Comparison of ENCODE assay signal across 19 cellular contexts in the genomic region with DNA sequence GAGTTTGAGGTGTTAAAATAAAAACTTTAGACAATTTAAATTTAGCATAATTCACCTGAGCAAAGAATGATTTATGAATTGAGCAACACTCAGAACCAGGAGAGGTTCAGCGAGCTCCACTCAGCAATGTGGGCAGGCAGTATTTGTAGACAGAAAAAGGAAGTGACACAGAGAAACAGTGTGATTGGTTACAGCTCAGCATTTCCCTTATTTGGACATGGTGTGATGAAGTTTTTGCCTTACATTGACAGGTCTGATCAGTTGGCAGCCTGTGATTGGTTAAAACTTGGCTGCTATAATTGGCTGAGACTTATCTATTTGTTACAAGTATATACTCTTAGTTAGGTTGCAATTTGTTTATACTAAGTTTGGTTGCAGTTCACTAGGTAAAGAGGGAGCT.
DNase-seq lines count a peak whose midpoint lies in the region; ATAC-seq and TF ChIP-seq lines count a peak whose summit lies in the region.
"Had no signal": no experiment of that assay in that cellular context is flagged by ENCODE, and none has a peak within 500 bp of the region (broad histone marks: within the 10 kb centered on the region; RNA-seq: fewer than 3 reads in every experiment).

No MANE protein-coding gene starts in this region.

- H3K4me1 ChIP-seq in mesendoderm (ENCODE audit: control insufficient read depth, low read depth, low read length): no peaks in the 10 kb centered on the region
- H3K4me1 ChIP-seq: BLaER1 treated with 17β-estradiol and CSF1 and Interleukin-3, amounts not matched to agents 10 nM and 100 nM had no signal

- no peak overlapping the region for H2BK15ac ChIP-seq in mesendoderm (replicated peaks; ENCODE audit: low read depth)

- no peak overlapping the region for H2AK5ac ChIP-seq in mesendoderm (ENCODE audit: low read length)

- whole genome bisulfite sequencing in mesendoderm (ENCODE audit: extremely low coverage, insufficient coverage, low lambda C conversion rate): no CpG with 5 or more reads among the region's 1 CpG

- H3K18ac ChIP-seq in mesendoderm (ENCODE audit: low read length): no peak overlapping the region

- H3K27me3 ChIP-seq in SU-DHL-6 (ENCODE audit: low read length): no peaks in the 10 kb centered on the region
- H3K27me3 ChIP-seq in mesendoderm (ENCODE audit: insufficient read depth, low read length, poor library complexity): no peaks in the 10 kb centered on the region
- H3K27me3 ChIP-seq: BLaER1 treated with 17β-estradiol and CSF1 and Interleukin-3, amounts not matched to agents 10 nM and 100 nM had no signal

- H3K4me3 ChIP-seq in SU-DHL-6 (ENCODE audit: insufficient read depth, low read length, poor library complexity, severe bottlenecking): no peak overlapping the region
- no peak overlapping the region for H3K4me3 ChIP-seq in mesendoderm (ENCODE audit: low read length)
- H3K4me3 ChIP-seq: BLaER1 treated with 17β-estradiol and CSF1 and Interleukin-3, amounts not matched to agents 10 nM and 100 nM; PC-9 had no signal

- H3K9ac ChIP-seq in SU-DHL-6 (ENCODE audit: low read length) (no peak overlapping the region), mesendoderm (ENCODE audit: low read length) (no peak overlapping the region)
- H3K9ac ChIP-seq: BLaER1 treated with 17β-estradiol and CSF1 and Interleukin-3, amounts not matched to agents 10 nM and 100 nM; SK-N-SH had no signal

- DNase-seq in DMS53 (lab: John Stamatoyannopoulos, UW) (peak; percentile 26), DMS53 treated with DMSO at 0.1 percent for 48 hours (lab: John Stamatoyannopoulos, UW; ENCODE audit: unreplicated experiment) (no peak), HT1080 (ENCODE audit: low read depth) (peak; percentile 33), mesendoderm (peak; percentile 32)
- DNase-seq: HCEC 1CT; MV-4-11; NCI-H2107; NCI-H226; NCI-H526 treated with DMSO at 0.1 percent for 48 hours; NK-92 treated with Interleukin-12 subunit alpha and Interleukin-12 subunit beta, amount 100 ng/mL, for 24 hours; SK-N-SH had no signal

- H3K23ac ChIP-seq in mesendoderm (ENCODE audit: low read length): no peak overlapping the region

- H3K4ac ChIP-seq in mesendoderm (ENCODE audit: low read depth, low read length): no peak overlapping the region

- no peak overlapping the region for H4K8ac ChIP-seq in mesendoderm (ENCODE audit: low read depth, low read length)

- H3K79me2 ChIP-seq in SU-DHL-6 (ENCODE audit: insufficient read depth, low read length) (no peaks in the 10 kb centered on the region), mesendoderm (ENCODE audit: control insufficient read depth, insufficient read depth, low read length) (no peaks in the 10 kb centered on the region)

- H3K56ac ChIP-seq in mesendoderm (ENCODE audit: low read length): peak overlapping the region; percentile 17

- peak overlapping the region; percentile 3 for H2BK5ac ChIP-seq in mesendoderm (ENCODE audit: low read length)

- H4K5ac ChIP-seq in mesendoderm (ENCODE audit: low read length): no peak overlapping the region

- H3K36me3 ChIP-seq in SU-DHL-6 (ENCODE audit: low read length) (no peaks in the 10 kb centered on the region), mesendoderm (ENCODE audit: control insufficient read depth, insufficient read depth, low read length) (no peaks in the 10 kb centered on the region)
- H3K36me3 ChIP-seq: BLaER1 treated with 17β-estradiol and CSF1 and Interleukin-3, amounts not matched to agents 10 nM and 100 nM had no signal

- TF ChIP-seq CTCF in SU-DHL-6 (IDR thresholded peaks at IDR 0.05; ENCODE audit: insufficient read depth, low read length, poor library complexity, severe bottlenecking): no peak

- H3K9me2 ChIP-seq in SU-DHL-6 (replicated peaks; ENCODE audit: insufficient read depth, low read length): no peaks in the 10 kb centered on the region
- H3K9me2 ChIP-seq: SK-N-SH had no signal

- H4K20me1 ChIP-seq in SU-DHL-6 (ENCODE audit: low read depth, low read length): no peaks in the 10 kb centered on the region
- H4K20me1 ChIP-seq: BLaER1 treated with 17β-estradiol and CSF1 and Interleukin-3, amounts not matched to agents 10 nM and 100 nM had no signal

- H2AFZ ChIP-seq in SU-DHL-6 (ENCODE audit: low read depth, low read length, severe bottlenecking): peak overlapping the region; percentile 19
- H2AFZ ChIP-seq: PC-9 had no signal

- H3K4me2 ChIP-seq in SU-DHL-6 (ENCODE audit: low read depth, low read length, poor library complexity, severe bottlenecking): no peak overlapping the region
- no peak overlapping the region for H3K4me2 ChIP-seq in mesendoderm (ENCODE audit: low read length)
- H3K4me2 ChIP-seq: BLaER1 treated with 17β-estradiol and CSF1 and Interleukin-3, amounts not matched to agents 10 nM and 100 nM; PC-9; SK-N-SH had no signal

- no peak overlapping the region for H2BK120ac ChIP-seq in mesendoderm (ENCODE audit: low read depth, low read length)

- no peaks in the 10 kb centered on the region for H3F3A ChIP-seq in SU-DHL-6 (ENCODE audit: insufficient read depth)

- no peaks in the 10 kb centered on the region for H3K9me3 ChIP-seq in SU-DHL-6 (ENCODE audit: insufficient read depth, low read length)
- H3K9me3 ChIP-seq: SK-N-SH had no signal

- no peak for ATAC-seq in GM18873 (IDR thresholded peaks at IDR 0.05; ENCODE audit: low FRiP score, unreplicated experiment)
- ATAC-seq in GM21423 (IDR thresholded peaks at IDR 0.05; ENCODE audit: unreplicated experiment): no peak
- ATAC-seq in HG03280 (IDR thresholded peaks at IDR 0.05; ENCODE audit: unreplicated experiment): no peak
- ATAC-seq: Right ventricle myocardium inferior had no signal

- H3K79me1 ChIP-seq in mesendoderm (ENCODE audit: low read length): no peaks in the 10 kb centered on the region

- H3K27ac ChIP-seq in SU-DHL-6 (ENCODE audit: low read depth, low read length): no peak overlapping the region
- no peak overlapping the region for H3K27ac ChIP-seq in mesendoderm (ENCODE audit: low read depth, low read length)
- H3K27ac ChIP-seq: 22Rv1; BLaER1 treated with 17β-estradiol and CSF1 and Interleukin-3, amounts not matched to agents 10 nM and 100 nM; PC-9 had no signal
